ENCODE assay signal across 27 cellular contexts in genomic region chr11:86610559-86611341, GRCh38.
A peak's percentile ranks its signal among the peaks of the same experiment; 100 is the strongest.
DNase-seq lines count a peak whose midpoint lies in the region; FAIRE-seq and TF ChIP-seq lines count a peak whose summit lies in the region.
"Had no signal": no experiment of that assay in that cellular context is flagged by ENCODE, and none has a peak within 500 bp of the region (broad histone marks: within the 10 kb centered on the region; RNA-seq: fewer than 3 reads in every experiment).

No MANE protein-coding gene starts in this region.

- no peaks in the 10 kb centered on the region for H3K79me1 ChIP-seq in H1 (ENCODE audit: low read depth, low read length)
- peaks cover 11% of the 10 kb centered on the region for H3K79me1 ChIP-seq in mesenchymal stem cell (replicated peaks; ENCODE audit: low read length, poor library complexity, severe bottlenecking)

- peak overlapping the region; percentile 51 for H4K5ac ChIP-seq in H1 (ENCODE audit: insufficient read length, low read depth, low read length)

- TF ChIP-seq CTCF in H1 (IDR thresholded peaks at IDR 0.05; ENCODE audit: control extremely low read depth in 1 of 3, insufficient read depth in 1 of 3, low read depth in 1 of 3, low read length in 3 of 3) = no peak
- no peak for TF ChIP-seq CTCF in foreskin fibroblast (IDR thresholded peaks at IDR 0.05; ENCODE audit: low read depth, low read length)

- no peak overlapping the region for H4K8ac ChIP-seq in H1 (ENCODE audit: extremely low read depth, insufficient read depth, low read length)
- peak overlapping the region; percentile 29 for H4K8ac ChIP-seq in mesenchymal stem cell (ENCODE audit: low read length)

- no peaks in the 10 kb centered on the region for H3K9me3 ChIP-seq in HUES48 (ENCODE audit: control insufficient read depth, insufficient read depth, low read length)
- H3K9me3 ChIP-seq in H1 (ENCODE audit: insufficient read depth in 2 of 2, low read depth in 1 of 2, low read length in 1 of 2) = no peaks in the 10 kb centered on the region
- peaks cover 6% of the 10 kb centered on the region for H3K9me3 ChIP-seq in mesenchymal stem cell (ENCODE audit: control insufficient read depth, low read length)
- H3K9me3 ChIP-seq: gastroesophageal sphincter, HAP-1, vagina had no signal

- H3K4me2 ChIP-seq in H1 (ENCODE audit: insufficient read depth in 1 of 2, low read depth in 2 of 2, low read length in 2 of 2) (no peak overlapping the region; a peak in 2 of 4 replicates), mesenchymal stem cell (ENCODE audit: low read length, poor library complexity, severe bottlenecking) (no peak overlapping the region)

- TF ChIP-seq POLR2A in H1 (IDR thresholded peaks at IDR 0.05; ENCODE audit: control extremely low read depth in 1 of 2, low read depth in 2 of 2, low read length in 2 of 2) = no peak

- H4K91ac ChIP-seq in H1 (replicated peaks; ENCODE audit: insufficient read length, low read length) = peak overlapping the region; percentile 12
- no peak overlapping the region for H4K91ac ChIP-seq in mesenchymal stem cell (ENCODE audit: low read length)

- H3K36me3 ChIP-seq in HUES48 (ENCODE audit: control insufficient read depth, insufficient read depth, low read length) = no peaks in the 10 kb centered on the region
- no peaks in the 10 kb centered on the region for H3K36me3 ChIP-seq in H1 (ENCODE audit: control insufficient read depth in 2 of 4, insufficient read depth in 4 of 4, low read length in 3 of 4)
- H3K36me3 ChIP-seq in mesenchymal stem cell (ENCODE audit: control insufficient read depth in 1 of 2, insufficient read depth in 2 of 2, low read depth in 1 of 2, low read length in 2 of 2) = no peaks in the 10 kb centered on the region
- H3K36me3 ChIP-seq: brain microvascular endothelial cell, gastroesophageal sphincter, HAP-1, spleen, vagina had no signal

- H2BK5ac ChIP-seq in H1 (ENCODE audit: low read depth, low read length) (0 out of 2 replicates have a peak overlapping the region, but pooled peaks have one; percentile 25), mesenchymal stem cell (ENCODE audit: low read depth, low read length, poor library complexity, severe bottlenecking) (no peak overlapping the region)

- no peaks in the 10 kb centered on the region for H4K20me1 ChIP-seq in H1 (replicated peaks in 1 of 2; ENCODE audit: control insufficient read depth in 1 of 2, insufficient read depth in 2 of 2, low read length in 2 of 2)

- H3K9ac ChIP-seq in HUES48 (ENCODE audit: low read depth, low read length) (no peak overlapping the region), H1 (replicated peaks in 1 of 4; ENCODE audit: extremely low read depth in 1 of 4, low read depth in 3 of 4, low read length in 3 of 4) (no peak overlapping the region), mesenchymal stem cell (ENCODE audit: low read length) (no peak overlapping the region)

- H2BK12ac ChIP-seq in H1 (ENCODE audit: low read depth, low read length) (no peak overlapping the region), mesenchymal stem cell (ENCODE audit: low read length in 2 of 2) (peak overlapping the region; percentile 6 to 71)

- CTCF ChIA-PET in H1 (lab: Charles Lee; ENCODE audit: partially characterized antibody) = interaction anchor here (0.8 to 3.5 kb wide), 3 partner anchors 19 to 144 kb away, joined by 3 to 22 read pairs (median 4); no protein-coding TSS in a partner anchor

- POLR2A ChIA-PET in H1 (lab: Charles Lee; ENCODE audit: partially characterized antibody) = no interaction called here

- H3K23me2 ChIP-seq in H1 (ENCODE audit: low read depth, low read length) = no peaks in the 10 kb centered on the region

- TF ChIP-seq EP300 in H1 (IDR thresholded peaks at IDR 0.05; ENCODE audit: borderline replicate concordance in 1 of 2, low read depth in 2 of 2, low read length in 2 of 2) = no peak

- H3K4ac ChIP-seq in H1 (replicated peaks; ENCODE audit: insufficient read length, low read depth, low read length) (no peak overlapping the region), mesenchymal stem cell (ENCODE audit: low read depth in 1 of 2, low read length in 2 of 2) (peak overlapping the region in 1 of 2 experiments; percentile 5)

- no peak overlapping the region for H2AK5ac ChIP-seq in H1 (ENCODE audit: low read depth, low read length)
- H2AK5ac ChIP-seq in mesenchymal stem cell (ENCODE audit: low read length, severe bottlenecking) = peak overlapping the region; percentile 25

- peaks cover 19% of the 10 kb centered on the region for H3K4me1 ChIP-seq in HUES48 (ENCODE audit: control insufficient read depth, insufficient read depth, low read length)
- peaks cover 0 to 12% (median 4%) of the 10 kb centered on the region in 4 experiments; a peak in 4 of 7 replicates for H3K4me1 ChIP-seq in H1 (replicated peaks in 1 of 4; ENCODE audit: control insufficient read depth in 3 of 4, insufficient read depth in 4 of 4, low read length in 3 of 4)
- peaks cover 10% of the 10 kb centered on the region for H3K4me1 ChIP-seq in mesenchymal stem cell (ENCODE audit: control insufficient read depth, insufficient read depth, low read depth, low read length)
- H3K4me1 ChIP-seq: HAP-1 had no signal

- H3K4me3 ChIP-seq in HUES48 (ENCODE audit: low read depth, low read length) (no peak overlapping the region), H1 (ENCODE audit: extremely low read depth in 1 of 4, insufficient read depth in 2 of 4, low read depth in 3 of 4, low read length in 4 of 4) (no peak overlapping the region), mesenchymal stem cell (ENCODE audit: insufficient read depth in 1 of 2, low read depth in 1 of 2, low read length in 2 of 2) (no peak overlapping the region), foreskin fibroblast (ENCODE audit: low read depth in 1 of 2, low read length in 2 of 2) (no peak overlapping the region)
- H3K4me3 ChIP-seq: gastroesophageal sphincter, HAP-1, SK-N-MC, spleen, vagina had no signal

- H3K23ac ChIP-seq in H1 (ENCODE audit: insufficient read length) = no peak overlapping the region
- H3K23ac ChIP-seq in mesenchymal stem cell (ENCODE audit: low read length in 2 of 2) = no peak overlapping the region

- H2BK120ac ChIP-seq in H1 (replicated peaks; ENCODE audit: low read depth, low read length) (no peak overlapping the region), mesenchymal stem cell (ENCODE audit: low read depth, low read length) (peak overlapping the region; percentile 83)

- H3K27me3 ChIP-seq in HUES48 (ENCODE audit: control insufficient read depth, insufficient read depth, low read length) (no peaks in the 10 kb centered on the region), H1 (replicated peaks in 1 of 4; ENCODE audit: control insufficient read depth in 3 of 4, extremely low read depth in 1 of 4, insufficient read depth in 3 of 4, low read length in 3 of 4) (no peaks in the 10 kb centered on the region), mesenchymal stem cell (ENCODE audit: control insufficient read depth in 1 of 2, insufficient read depth in 1 of 2, low read length in 2 of 2) (no peaks in the 10 kb centered on the region)
- H3K27me3 ChIP-seq: brain microvascular endothelial cell, gastroesophageal sphincter, spleen, vagina had no signal

- H3K18ac ChIP-seq in H1 (ENCODE audit: extremely low read depth, low read length) = peak overlapping the region; percentile 33; the same call in 1 of the 2 replicates
- H3K18ac ChIP-seq in mesenchymal stem cell (ENCODE audit: low read depth in 1 of 2, low read length in 2 of 2) = peak overlapping the region in 1 of 2 experiments; percentile 46

- no peaks in the 10 kb centered on the region for H3K79me2 ChIP-seq in H1 (ENCODE audit: control insufficient read depth in 1 of 2, insufficient read depth in 2 of 2, low read length in 2 of 2)

- H2BK15ac ChIP-seq in H1 (ENCODE audit: low read length) (no peak overlapping the region), mesenchymal stem cell (ENCODE audit: low read depth, poor library complexity, severe bottlenecking) (peak overlapping the region; percentile 86)

- H3K27ac ChIP-seq in HUES48 (ENCODE audit: low read depth, low read length) (peak overlapping the region; percentile 91), H1 (ENCODE audit: low read depth, low read length) (no peak overlapping the region), mesenchymal stem cell (ENCODE audit: low read length, poor library complexity, severe bottlenecking) (no peak overlapping the region)
- H3K27ac ChIP-seq: brain microvascular endothelial cell, gastroesophageal sphincter, HL-60, SK-N-MC, spleen, vagina had no signal

- TF ChIP-seq RAD21 in H1 (IDR thresholded peaks at IDR 0.05 in 1 of 2, conservative IDR thresholded peaks at IDR 0.05 in 1 of 2; ENCODE audit: low read depth in 2 of 2, low read length in 2 of 2) = no peak

- 70% methylated on average over 5 of the region's 5 CpGs; no CpG with 5 or more reads in 1 of the 2 experiments for WGBS in H1 (ENCODE audit: extremely low coverage in 1 of 2, insufficient coverage in 1 of 2, insufficient read length in 1 of 2, insufficient replicate concordance in 2 of 2, low coverage in 1 of 2, low lambda C conversion rate in 2 of 2, missing lambda C conversion rate in 1 of 2), 2 experiments
- WGBS in mesenchymal stem cell = 51% methylated on average over 3 of the region's 5 CpGs

- H3K56ac ChIP-seq in H1 (replicated peaks; ENCODE audit: insufficient read length, low read depth, low read length) = no peak overlapping the region

- H2BK20ac ChIP-seq in H1 (ENCODE audit: low read length) = no peak overlapping the region

- H3K14ac ChIP-seq in H1 (ENCODE audit: insufficient read length) = no peak overlapping the region
- H3K14ac ChIP-seq in mesenchymal stem cell (ENCODE audit: low read length in 2 of 2) = no peak overlapping the region

- no peak for FAIRE-seq in H1 (lab: Jason Lieb, UNC)
- FAIRE-seq: colon had no signal

- DNase-seq in ELF-1 (ENCODE audit: low read depth, low spot score) (peak; percentile 62), H1 (ENCODE audit: low read depth in 1 of 2, low spot score in 2 of 2) (no peak), mesenchymal stem cell (peak; percentile 62), T-helper 9 cell (no peak), foreskin fibroblast (no peak), NCI-H774 (lab: John Stamatoyannopoulos, UW) (no peak), DMS 273 (lab: John Stamatoyannopoulos, UW; ENCODE audit: unreplicated experiment) (no peak)
- DNase-seq: activated CD4-positive, alpha-beta T cell treated with anti-CD3 and anti-CD28 coated beads, Interleukin-2, amount 10 ng/mL, durations not matched to agents 24 days and 14 days; activated naive CD4-positive, alpha-beta T cell treated with Interleukin-2 at 50 U/mL for 16 hours; activated T-cell treated with anti-CD3 and anti-CD28 coated beads, Interleukin-2, amount 50 U/mL, for 48 hours; brain microvascular endothelial cell; DMS79; effector memory CD4-positive, alpha-beta T cell; kidney; NCI-H1417 treated with DMSO at 0.1 percent for 48 hours; NCI-H524; occipital lobe; spleen; stimulated activated CD4-positive, alpha-beta T cell treated with anti-CD3 and anti-CD28 coated beads, Interleukin-4, amount 100 ng/mL, for 1 hour; T-helper 2 cell had no signal

- H2AFZ ChIP-seq in H1 (ENCODE audit: low read length) (no peak overlapping the region), mesenchymal stem cell (ENCODE audit: low read depth, low read length) (no peak overlapping the region)

TF ChIP-seq in H1, 55 proteins besides CTCF, POLR2A, EP300 and RAD21 (continues in another document):
- TF ChIP-seq CEBPB (IDR thresholded peaks at IDR 0.05; ENCODE audit: low read depth, low read length) = 0 out of 2 replicates have a peak, but pooled peaks have one; percentile 1

Comparison
In these comparisons a context has a peak if more than half of its experiments do, and no peak if none do; other contexts are left out.
1. DNase-seq: peak in ELF-1 (single experiment) and mesenchymal stem cell (single experiment); none in H1 (0 of 2), T-helper 9 cell (single experiment), foreskin fibroblast (0 of 2), NCI-H774 (single experiment) and DMS 273 (single experiment).